ENCODE assay signal across 1 cellular context in the genomic region with DNA sequence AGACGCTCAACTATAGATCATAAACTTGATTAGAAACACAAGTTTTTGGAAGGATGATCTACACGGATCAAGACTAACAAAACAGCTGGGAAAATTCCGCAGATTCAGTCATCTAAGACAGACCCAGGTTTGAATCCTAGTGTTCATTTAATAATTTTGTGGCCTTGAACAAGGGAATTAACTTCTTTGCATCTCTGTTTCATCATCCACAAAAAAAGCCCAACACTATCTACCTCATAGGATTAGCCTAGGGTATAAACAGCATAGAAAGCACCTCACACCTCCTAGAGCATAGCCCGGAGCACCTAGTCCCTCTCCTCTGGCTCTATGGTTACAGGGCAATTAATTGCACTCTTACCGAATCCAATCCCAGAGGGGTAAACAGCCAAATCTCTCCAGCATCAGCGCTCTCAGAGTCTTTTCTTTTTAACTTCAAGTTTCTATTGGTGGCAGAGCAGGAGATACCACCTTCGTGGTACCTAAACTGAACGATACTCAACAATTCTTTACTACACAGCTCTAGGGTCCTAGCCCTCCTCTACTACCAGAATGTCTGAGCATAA.
TF ChIP-seq lines count a peak whose summit lies in the region.

No MANE protein-coding gene starts in this region.

TF ChIP-seq in WTC11, 78 proteins besides CTCF, POLR2A, EP300 and RAD21 (continued from another document):
- TF ChIP-seq, protein P1, sequence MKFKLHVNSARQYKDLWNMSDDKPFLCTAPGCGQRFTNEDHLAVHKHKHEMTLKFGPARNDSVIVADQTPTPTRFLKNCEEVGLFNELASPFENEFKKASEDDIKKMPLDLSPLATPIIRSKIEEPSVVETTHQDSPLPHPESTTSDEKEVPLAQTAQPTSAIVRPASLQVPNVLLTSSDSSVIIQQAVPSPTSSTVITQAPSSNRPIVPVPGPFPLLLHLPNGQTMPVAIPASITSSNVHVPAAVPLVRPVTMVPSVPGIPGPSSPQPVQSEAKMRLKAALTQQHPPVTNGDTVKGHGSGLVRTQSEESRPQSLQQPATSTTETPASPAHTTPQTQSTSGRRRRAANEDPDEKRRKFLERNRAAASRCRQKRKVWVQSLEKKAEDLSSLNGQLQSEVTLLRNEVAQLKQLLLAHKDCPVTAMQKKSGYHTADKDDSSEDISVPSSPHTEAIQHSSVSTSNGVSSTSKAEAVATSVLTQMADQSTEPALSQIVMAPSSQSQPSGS (CRISPR knock-in tag; IDR thresholded peaks at IDR 0.05; ENCODE audit: borderline replicate concordance, low read depth) = no peak
